14 cellular contexts compared by ENCODE assay signal in genomic region chr2:65532937-65533336, GRCh38.
A peak's percentile ranks its signal among the peaks of the same experiment; 100 is the strongest.
DNase-seq lines count a peak whose midpoint lies in the region; ATAC-seq and TF ChIP-seq lines count a peak whose summit lies in the region.
"Had no signal": no experiment of that assay in that cellular context is flagged by ENCODE, and none has a peak within 500 bp of the region (broad histone marks: within the 10 kb centered on the region; RNA-seq: fewer than 3 reads in every experiment).

No MANE protein-coding gene starts in this region.

- no peaks in the 10 kb centered on the region for H3K27me3 ChIP-seq in left lung
- no peaks in the 10 kb centered on the region for H3K27me3 ChIP-seq in mesenchymal stem cell (ENCODE audit: control insufficient read depth in 1 of 2, insufficient read depth in 1 of 2, low read length in 2 of 2)
- peaks cover 42% of the 10 kb centered on the region for H3K27me3 ChIP-seq in WERI-Rb-1 (ENCODE audit: insufficient read depth, low read depth, severe bottlenecking)

- no peak overlapping the region for H4K91ac ChIP-seq in mesenchymal stem cell (ENCODE audit: low read length)

- H2BK120ac ChIP-seq in mesenchymal stem cell (ENCODE audit: low read depth, low read length), result no peak overlapping the region

- no peaks in the 10 kb centered on the region for H3K9me3 Mint-ChIP-seq in activated CD4-positive, alpha-beta memory T cell treated with anti-CD3 and anti-CD28 coated beads for 36 hours
- H3K9me3 Mint-ChIP-seq: CD4-positive, alpha-beta T cell; GM23338 had no signal

- no peak overlapping the region for H2AK5ac ChIP-seq in mesenchymal stem cell (ENCODE audit: low read length, severe bottlenecking)

- peaks cover 8% of the 10 kb centered on the region for H3K27me3 Mint-ChIP-seq in activated CD4-positive, alpha-beta memory T cell treated with anti-CD3 and anti-CD28 coated beads for 36 hours

- intact Hi-C loops in left lung (cut with DNase I), result no loop called here
- intact Hi-C loops in activated CD4-positive, alpha-beta memory T cell treated with anti-CD3 and anti-CD28 coated beads for 36 hours (cut with micrococcal nuclease), result no loop called here

- DNase-seq in M059J (ENCODE audit: low read depth) (peak; percentile 47), left lung (peak in 1 of 2 donors; percentile 55), mesenchymal stem cell (no peak), WERI-Rb-1 (no peak), SHP77 treated with DMSO at 0.1 percent for 48 hours (lab: John Stamatoyannopoulos, UW) (no peak)
- DNase-seq in activated CD4-positive, alpha-beta memory T cell treated with anti-CD3 and anti-CD28 coated beads for 36 hours, result no peak
- DNase-seq: C1 segment of cervical spinal cord; CD4-positive, alpha-beta T cell; DMS79; H7 had no signal

- no peaks in the 10 kb centered on the region for H3K79me1 ChIP-seq in mesenchymal stem cell (replicated peaks; ENCODE audit: low read length, poor library complexity, severe bottlenecking)

- H3K4me1 ChIP-seq in left lung (no peaks in the 10 kb centered on the region), mesenchymal stem cell (ENCODE audit: control insufficient read depth, insufficient read depth, low read depth, low read length) (peaks cover 1% of the 10 kb centered on the region)

- 89% methylated on average over 4 of the region's 4 CpGs for WGBS in mesenchymal stem cell

- no peak overlapping the region for H3K14ac ChIP-seq in mesenchymal stem cell (ENCODE audit: low read length in 2 of 2)

- H2BK5ac ChIP-seq in mesenchymal stem cell (ENCODE audit: low read depth, low read length, poor library complexity, severe bottlenecking), result no peak overlapping the region

- no peak overlapping the region for H4K8ac ChIP-seq in mesenchymal stem cell (ENCODE audit: low read length)

- no peak overlapping the region for H3K4me2 ChIP-seq in mesenchymal stem cell (ENCODE audit: low read length, poor library complexity, severe bottlenecking)
- H3K4me2 ChIP-seq: GM23338 had no signal

- peak overlapping the region; percentile 77 for H2BK15ac ChIP-seq in mesenchymal stem cell (ENCODE audit: low read depth, poor library complexity, severe bottlenecking)

- CTCF ChIA-PET in activated CD4-positive, alpha-beta memory T cell treated with anti-CD3 and anti-CD28 coated beads for 36 hours (lab: Charles Lee), result no interaction called here

- H3K4me3 Mint-ChIP-seq in activated CD4-positive, alpha-beta memory T cell treated with anti-CD3 and anti-CD28 coated beads for 36 hours, result no peak overlapping the region
- H3K4me3 Mint-ChIP-seq: B cell; CD4-positive, alpha-beta T cell; GM23338 had no signal

- POLR2A ChIA-PET in activated CD4-positive, alpha-beta memory T cell treated with anti-CD3 and anti-CD28 coated beads for 36 hours (lab: Charles Lee), result no interaction called here

- H3K27ac ChIP-seq in left lung (no peak overlapping the region), mesenchymal stem cell (ENCODE audit: low read length, poor library complexity, severe bottlenecking) (no peak overlapping the region), WERI-Rb-1 (no peak overlapping the region)

- no peak overlapping the region for H3K4me3 ChIP-seq in left lung
- no peak overlapping the region for H3K4me3 ChIP-seq in mesenchymal stem cell (ENCODE audit: insufficient read depth in 1 of 2, low read depth in 1 of 2, low read length in 2 of 2)
- H3K4me3 ChIP-seq in WERI-Rb-1 (ENCODE audit: low read depth, low read length), result no peak overlapping the region
- H3K4me3 ChIP-seq: GM12878, GM23338 had no signal

- peak; percentile 91 for ATAC-seq in left lung
- no peak for ATAC-seq in GM18858 (IDR thresholded peaks at IDR 0.05; ENCODE audit: unreplicated experiment)
- ATAC-seq: GM12878, GM23338 had no signal

- no peak overlapping the region for H3K9ac ChIP-seq in mesenchymal stem cell (ENCODE audit: low read length)

- H3K9me3 ChIP-seq in left lung (no peaks in the 10 kb centered on the region), mesenchymal stem cell (ENCODE audit: control insufficient read depth, low read length) (no peaks in the 10 kb centered on the region), WERI-Rb-1 (ENCODE audit: severe bottlenecking) (peaks cover 7% of the 10 kb centered on the region)

- no peak overlapping the region for H3K18ac ChIP-seq in mesenchymal stem cell (ENCODE audit: low read depth in 1 of 2, low read length in 2 of 2)

- H3K27ac Mint-ChIP-seq in activated CD4-positive, alpha-beta memory T cell treated with anti-CD3 and anti-CD28 coated beads for 36 hours, result no peak overlapping the region
- H3K27ac Mint-ChIP-seq: B cell; CD4-positive, alpha-beta T cell; GM23338 had no signal

- H3K36me3 ChIP-seq in left lung (no peaks in the 10 kb centered on the region), mesenchymal stem cell (ENCODE audit: control insufficient read depth in 1 of 2, insufficient read depth in 2 of 2, low read depth in 1 of 2, low read length in 2 of 2) (no peaks in the 10 kb centered on the region), WERI-Rb-1 (no peaks in the 10 kb centered on the region)

- TF ChIP-seq CTCF in left lung (IDR thresholded peaks at IDR 0.05) (no peak), WERI-Rb-1 (IDR thresholded peaks at IDR 0.05; ENCODE audit: low read depth, low read length) (no peak)

- no peak overlapping the region for H2BK12ac ChIP-seq in mesenchymal stem cell (ENCODE audit: low read length in 2 of 2)

- H2AFZ ChIP-seq in mesenchymal stem cell (ENCODE audit: low read depth, low read length), result no peak overlapping the region
- H2AFZ ChIP-seq: GM23338 had no signal

- no peaks in the 10 kb centered on the region for H3K36me3 Mint-ChIP-seq in activated CD4-positive, alpha-beta memory T cell treated with anti-CD3 and anti-CD28 coated beads for 36 hours

- no peaks in the 10 kb centered on the region for H3K4me1 Mint-ChIP-seq in activated CD4-positive, alpha-beta memory T cell treated with anti-CD3 and anti-CD28 coated beads for 36 hours (ENCODE audit: low read depth)
- H3K4me1 Mint-ChIP-seq: GM23338 had no signal

- H3K4ac ChIP-seq in mesenchymal stem cell (ENCODE audit: low read depth in 1 of 2, low read length in 2 of 2), result no peak overlapping the region

- H3K23ac ChIP-seq in mesenchymal stem cell (ENCODE audit: low read length in 2 of 2), result no peak overlapping the region
